ENCODE assay signal across 17 cellular contexts in genomic region chr7:152602962-152603361, GRCh38.
"Had no signal": no experiment of that assay in that cellular context is flagged by ENCODE, and none has a peak within 500 bp of the region (broad histone marks: within the 10 kb centered on the region; RNA-seq: fewer than 3 reads in every experiment).

No MANE protein-coding gene starts in this region.

- H3K36me3 ChIP-seq: adrenal gland, prostate gland, sigmoid colon had no signal

- H3K9me3 ChIP-seq: adrenal gland, mucosa of descending colon, prostate gland, sigmoid colon, testis had no signal

- ATAC-seq: mucosa of descending colon; naive thymus-derived CD8-positive, alpha-beta T cell; stimulated activated naive CD8-positive, alpha-beta T cell treated with anti-CD3 and anti-CD28 coated beads, Interleukin-15, amount 100 ng/mL, for 72 hours had no signal

- H3K4me3 ChIP-seq: adrenal gland, mucosa of descending colon, prostate gland, sigmoid colon, testis had no signal

- H3K27me3 ChIP-seq: adrenal gland, sigmoid colon, testis had no signal

- H3K27ac ChIP-seq: adrenal gland, prostate gland, sigmoid colon, testis had no signal

- H3K4me1 ChIP-seq: adrenal gland, prostate gland, sigmoid colon had no signal

- DNase-seq: activated CD4-positive, alpha-beta T cell treated with anti-CD3 and anti-CD28 coated beads, Interleukin-2, amount 10 ng/mL, durations not matched to agents 24 days and 14 days; activated naive CD4-positive, alpha-beta T cell treated with anti-CD3 and anti-CD28 coated beads, Interleukin-2, amount 50 U/mL, for 16 hours; activated T-cell treated with anti-CD3 and anti-CD28 coated beads for 4 hours; endodermal cell; erythroblast; foreskin fibroblast; glutamatergic neuron; mucosa of descending colon; naive thymus-derived CD8-positive, alpha-beta T cell; occipital lobe; sigmoid colon; stimulated activated CD4-positive, alpha-beta T cell treated with anti-CD3 and anti-CD28 coated beads, Interleukin-4, amount 100 ng/mL, for 1 hour; stimulated activated naive CD8-positive, alpha-beta T cell treated with anti-CD3 and anti-CD28 coated beads, Interleukin-15, amount 100 ng/mL, for 72 hours; T-helper 1 cell; testis had no signal
